14 cellular contexts compared by ENCODE assay signal in the genomic region with DNA sequence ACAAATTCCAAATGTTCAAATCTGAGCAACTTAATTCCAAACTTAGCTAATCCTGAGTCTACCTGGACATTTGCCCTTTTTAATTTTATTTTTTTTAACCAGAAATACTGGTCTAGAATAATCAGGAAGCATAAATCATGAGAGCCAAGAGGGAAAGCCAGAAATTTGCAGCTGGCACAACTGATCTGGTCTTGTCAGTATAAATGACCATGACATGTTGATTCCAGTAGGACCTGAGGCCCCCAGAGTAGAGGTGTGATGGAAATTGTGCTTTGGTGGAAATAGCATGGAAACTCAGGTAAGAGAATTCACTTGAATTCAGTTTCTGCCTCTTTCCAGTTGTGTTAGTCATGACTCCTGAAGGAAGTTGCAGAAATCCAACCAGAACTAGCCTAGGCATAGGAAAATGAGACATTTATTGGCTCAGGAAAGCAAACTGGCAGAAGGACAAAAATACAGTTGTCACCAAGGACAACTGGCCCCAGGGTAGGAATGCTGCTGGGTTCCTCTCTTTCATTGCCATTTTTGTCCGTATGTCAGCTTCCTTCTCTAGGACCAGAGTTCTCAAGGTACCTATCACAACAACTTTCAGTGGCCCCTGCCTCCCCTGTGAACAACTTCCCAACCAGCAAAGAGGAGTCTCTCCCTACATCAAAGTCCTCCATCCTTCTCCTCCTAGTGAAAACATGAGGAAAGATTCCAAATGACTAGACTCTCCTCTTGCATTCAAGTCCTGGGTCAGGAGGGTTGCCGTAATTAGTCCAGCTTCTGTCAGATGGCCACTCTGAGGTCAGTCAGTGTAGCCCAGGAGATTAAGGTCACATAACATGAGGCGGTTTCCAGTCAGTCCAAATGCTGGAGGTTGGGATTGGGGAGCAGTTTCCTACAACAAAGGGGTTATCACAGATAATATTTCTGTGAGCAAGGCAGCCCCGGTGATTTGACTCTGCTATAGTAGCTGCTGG. TPM values are rescaled to one million over a fixed set of nuclear protein-coding genes. Genes with fewer than 3 reads are reported as not detected.
A peak's percentile ranks its signal among the peaks of the same experiment; 100 is the strongest.
DNase-seq lines count a peak whose midpoint lies in the region; ATAC-seq and TF ChIP-seq lines count a peak whose summit lies in the region.
"Had no signal": no experiment of that assay in that cellular context is flagged by ENCODE, and none has a peak within 500 bp of the region (broad histone marks: within the 10 kb centered on the region; RNA-seq: fewer than 3 reads in every experiment).

No MANE protein-coding gene starts in this region.

- TF ChIP-seq CTCF in fibroblast of mammary gland (conservative IDR thresholded peaks at IDR 0.05; ENCODE audit: control insufficient read depth, insufficient read depth, low read depth, low read length) (no peak), osteocyte (IDR thresholded peaks at IDR 0.05) (no peak), ovary (IDR thresholded peaks at IDR 0.05) (no peak)

- no peak overlapping the region for H2AK5ac ChIP-seq in mesendoderm (ENCODE audit: low read length)

- intact Hi-C loops in ovary (cut with DNase I): no loop called here

- H3K27me3 ChIP-seq in mesendoderm (ENCODE audit: insufficient read depth, low read length, poor library complexity) (no peaks in the 10 kb centered on the region), ovary (no peaks in the 10 kb centered on the region)

- no peak overlapping the region for H3K4me2 ChIP-seq in mesendoderm (ENCODE audit: low read length)

- no peaks in the 10 kb centered on the region for H3K79me1 ChIP-seq in mesendoderm (ENCODE audit: low read length)

- no peak overlapping the region for H2BK5ac ChIP-seq in mesendoderm (ENCODE audit: low read length)

- H3K27me3 Mint-ChIP-seq in osteocyte (ENCODE audit: unreplicated experiment): no peaks in the 10 kb centered on the region

- H3K4ac ChIP-seq in mesendoderm (ENCODE audit: low read depth, low read length): no peak overlapping the region

- H3K4me3 ChIP-seq in fibroblast of mammary gland (ENCODE audit: control insufficient read depth, low read depth, low read length) (no peak overlapping the region), mesendoderm (ENCODE audit: low read length) (no peak overlapping the region), ovary (no peak overlapping the region)

- no peaks in the 10 kb centered on the region for H3K79me2 ChIP-seq in mesendoderm (ENCODE audit: control insufficient read depth, insufficient read depth, low read length)

- peaks cover 22% of the 10 kb centered on the region for H3K4me1 Mint-ChIP-seq in osteocyte (ENCODE audit: unreplicated experiment)

- H3K9ac ChIP-seq in mesendoderm (ENCODE audit: low read length): no peak overlapping the region

- H2BK15ac ChIP-seq in mesendoderm (replicated peaks; ENCODE audit: low read depth): no peak overlapping the region

- no peak for TF ChIP-seq EP300 in ovary (IDR thresholded peaks at IDR 0.05)

- no peaks in the 10 kb centered on the region for H3K9me3 ChIP-seq in ovary

- DNase-seq in EH (ENCODE audit: low read depth): peak; percentile 78
- DNase-seq in RPMI7951 (ENCODE audit: low read depth): peak; percentile 67
- DNase-seq in fibroblast of mammary gland (ENCODE audit: low read depth): peak; percentile 32
- DNase-seq in osteocyte (ENCODE audit: extremely low spot score, unreplicated experiment): no peak
- no peak for DNase-seq in mesendoderm
- no peak for DNase-seq in ovary
- DNase-seq: activated gamma-delta T cell, NCI-H2107, WERI-Rb-1 had no signal

- H3K27ac Mint-ChIP-seq in osteocyte (ENCODE audit: unreplicated experiment): peak overlapping the region; percentile 41
- H3K27ac Mint-ChIP-seq: dendritic cell treated with granulocyte-macrophage colony-stimulating factor and Interleukin-4, amounts not matched to agents 40 ng/mL and 50 ng/mL, for 4 days had no signal

- H3K27ac ChIP-seq in mesendoderm (ENCODE audit: low read depth, low read length) (no peak overlapping the region), ovary (no peak overlapping the region)
- H3K27ac ChIP-seq: C4-2B, WERI-Rb-1 had no signal

- H4K8ac ChIP-seq in mesendoderm (ENCODE audit: low read depth, low read length): no peak overlapping the region

- no peak overlapping the region for H3K56ac ChIP-seq in mesendoderm (ENCODE audit: low read length)

- no peaks in the 10 kb centered on the region for H3K9me3 Mint-ChIP-seq in osteocyte (ENCODE audit: unreplicated experiment)
- H3K9me3 Mint-ChIP-seq: dendritic cell treated with granulocyte-macrophage colony-stimulating factor and Interleukin-4, amounts not matched to agents 40 ng/mL and 50 ng/mL, for 4 days had no signal

- no peaks in the 10 kb centered on the region for H3K36me3 ChIP-seq in mesendoderm (ENCODE audit: control insufficient read depth, insufficient read depth, low read length)
- no peaks in the 10 kb centered on the region for H3K36me3 ChIP-seq in ovary
- H3K36me3 ChIP-seq: WERI-Rb-1 had no signal

- ATAC-seq in esophagus mucosa (no peak), HG03095 (IDR thresholded peaks at IDR 0.05; ENCODE audit: unreplicated experiment) (no peak)

- WGBS in mesendoderm (ENCODE audit: extremely low coverage, insufficient coverage, low lambda C conversion rate): no CpG with 5 or more reads among the region's 4 CpGs
- WGBS in ovary, 3 donors: 66 to 75% (median 74%) methylated on average over 4 of the region's 4 CpGs

- no peak overlapping the region for H4K5ac ChIP-seq in mesendoderm (ENCODE audit: low read length)

- H3K23ac ChIP-seq in mesendoderm (ENCODE audit: low read length): no peak overlapping the region

- H3K18ac ChIP-seq in mesendoderm (ENCODE audit: low read length): no peak overlapping the region

- H2BK120ac ChIP-seq in mesendoderm (ENCODE audit: low read depth, low read length): no peak overlapping the region

- H3K36me3 Mint-ChIP-seq in osteocyte (ENCODE audit: unreplicated experiment): no peaks in the 10 kb centered on the region

- TF ChIP-seq POLR2A in ovary (IDR thresholded peaks at IDR 0.05): no peak

- no peak overlapping the region for H3K4me3 Mint-ChIP-seq in osteocyte (ENCODE audit: unreplicated experiment)
- H3K4me3 Mint-ChIP-seq: dendritic cell treated with granulocyte-macrophage colony-stimulating factor and Interleukin-4, amounts not matched to agents 40 ng/mL and 50 ng/mL, for 4 days had no signal

- H3K4me1 ChIP-seq in mesendoderm (ENCODE audit: control insufficient read depth, low read depth, low read length): no peaks in the 10 kb centered on the region
- no peaks in the 10 kb centered on the region for H3K4me1 ChIP-seq in ovary (ENCODE audit: insufficient read depth)

RNA-seq across cellular contexts. Expression of a gene that starts 29.3 kb away (rescaled TPM):
- total RNA-seq in RPMI7951 (2014; rRNA removed; shearing (Covaris generic)): 0.29 and 0.48 TPM in 2 replicates
- total RNA-seq in osteocyte (not detected in 2 replicates), ovary (1 to 10 TPM in 1 of 7 donors, under 1 TPM in 6; 0.38 to 1.1 (median 0.55) TPM), esophagus mucosa (not detected)
- polyA plus RNA-seq in mesendoderm (2013, experiment 1 of 2): not detected
- polyA plus RNA-seq in mesendoderm (2013, experiment 2 of 2): not detected
- under 1 TPM; 0.34 to 0.60 TPM for polyA plus RNA-seq in ovary
- total RNA-seq: Daoy had no signal

Comparison
In these comparisons a context has a peak if more than half of its experiments do, and no peak if none do; other contexts are left out.
1. DNase-seq: peak in EH (single experiment), RPMI7951 (single experiment) and fibroblast of mammary gland (single experiment); none in osteocyte (single experiment), mesendoderm (single experiment) and ovary (0 of 5).